8 cellular contexts compared by ENCODE assay signal in the genomic region with DNA sequence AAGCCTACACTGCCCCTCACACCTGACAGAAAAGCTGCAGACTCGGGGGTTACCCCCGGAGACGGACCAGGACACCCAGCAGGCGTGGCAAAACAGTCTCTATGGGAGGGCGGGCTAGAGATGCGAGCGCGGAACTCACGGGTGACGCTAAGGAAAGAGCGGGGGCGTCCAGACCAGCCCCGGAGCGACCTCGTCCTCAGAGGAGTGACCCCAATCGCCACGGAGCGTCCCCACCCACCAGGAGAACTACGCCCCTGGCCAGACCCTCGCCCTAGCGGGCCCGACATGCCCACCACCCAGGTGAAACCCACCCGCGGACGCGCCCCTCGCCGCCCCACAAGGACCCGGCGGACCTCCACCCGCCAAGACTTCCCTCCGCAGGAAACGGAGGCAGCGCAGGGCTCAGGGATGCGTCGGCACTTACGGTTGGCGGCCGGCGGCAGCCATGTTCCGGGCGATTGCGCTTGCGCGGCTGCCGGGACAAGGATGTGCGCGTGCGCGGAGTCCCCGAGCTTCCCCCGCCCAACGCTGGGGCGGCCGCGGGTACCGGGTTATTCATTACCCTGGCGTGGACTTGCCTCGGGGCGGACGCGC. TPM values are rescaled to one million over a fixed set of nuclear protein-coding genes. Genes with fewer than 3 reads are reported as not detected.
DNase-seq lines count a peak whose midpoint lies in the region; ATAC-seq and TF ChIP-seq lines count a peak whose summit lies in the region.

TSS of gene ZNF329 (minus strand) at position 462 of the 594 bp plus-strand sequence. CDS start 21,286 bp downstream, outside the sequence.

- peak within 1 kb of the TSS; percentile 87 for H3K27ac Mint-ChIP-seq in chondrocyte (ENCODE audit: unreplicated experiment)

- peak; percentile 93 for DNase-seq in GM13977 (ENCODE audit: low spot score)
- DNase-seq in NCI-H2196 treated with DMSO at 0.1 percent for 48 hours (lab: John Stamatoyannopoulos, UW; ENCODE audit: unreplicated experiment): peak; percentile 57
- DNase-seq in activated CD4-positive, alpha-beta T cell treated with anti-CD3 and anti-CD28 coated beads for 24 hours (ENCODE audit: low read depth in 2 of 2): peak; percentile 89 to 91
- peak; percentile 95 for DNase-seq in chondrocyte (ENCODE audit: low spot score)
- DNase-seq in kidney glomerular epithelial cell (lab: John Stamatoyannopoulos, UW): peak; percentile 70
- DNase-seq in stimulated activated CD4-positive, alpha-beta T cell treated with anti-CD3 and anti-CD28 coated beads, Interleukin-15, amount 100 ng/mL, for 24 hours: peak; percentile 94

- TF ChIP-seq CTCF in GM13977 (IDR thresholded peaks at IDR 0.05; ENCODE audit: extremely low read depth, insufficient read depth, missing control alignments) (no peak), chondrocyte (IDR thresholded peaks at IDR 0.05) (no peak)

- H3K36me3 Mint-ChIP-seq in chondrocyte (ENCODE audit: low read depth): peaks cover 24% of the 10 kb centered on the region

- in situ Hi-C loops in GM13977 (cut with MboI; ENCODE audit: low pct_unique_long_range_greater_than_20kb, low sequenced_read_pairs, unreplicated experiment): no loop called here

- H3K4me3 Mint-ChIP-seq in chondrocyte (ENCODE audit: unreplicated experiment): peak within 1 kb of the TSS; percentile 94

- H3K9me3 Mint-ChIP-seq in chondrocyte (ENCODE audit: low read depth): peaks cover 21% of the 10 kb centered on the region

- H3K27me3 Mint-ChIP-seq in chondrocyte (ENCODE audit: low read depth): no peaks in the 10 kb centered on the region

- ATAC-seq in HG03025 (IDR thresholded peaks at IDR 0.05; ENCODE audit: low FRiP score, unreplicated experiment) (peak; percentile 62), GM21381 (IDR thresholded peaks at IDR 0.05; ENCODE audit: unreplicated experiment) (no peak)

- H3K4me1 Mint-ChIP-seq in chondrocyte (ENCODE audit: low read depth): peaks cover 26% of the 10 kb centered on the region

RNA-seq across cellular contexts. Expression of gene ZNF329, which starts in this region (rescaled TPM):
- 8.1 to 11.5 TPM (median 9.2 TPM) in 3 replicates for total RNA-seq in chondrocyte
